ENCODE assay signal across 17 cellular contexts in the genomic region with DNA sequence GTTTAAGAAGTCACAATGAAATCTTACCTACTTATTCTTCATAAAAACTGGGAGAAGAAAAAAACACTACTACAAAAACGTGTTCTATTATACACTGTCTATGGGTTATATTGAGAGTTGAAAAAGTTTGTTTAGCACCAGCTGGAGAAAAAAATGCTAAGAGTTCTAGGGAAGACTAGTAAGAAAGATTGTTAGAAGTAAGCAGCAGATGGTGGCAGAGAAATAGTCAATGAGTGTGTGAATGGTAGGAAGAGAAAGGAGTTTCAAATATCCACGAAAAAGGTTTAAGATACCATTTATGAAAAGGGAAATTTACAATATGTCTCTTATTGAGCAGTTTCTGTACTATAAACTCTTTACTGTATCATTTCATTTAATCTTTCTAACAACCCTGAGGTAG.
A peak's percentile ranks its signal among the peaks of the same experiment; 100 is the strongest.
DNase-seq lines count a peak whose midpoint lies in the region; ATAC-seq and TF ChIP-seq lines count a peak whose summit lies in the region.
"Had no signal": no experiment of that assay in that cellular context is flagged by ENCODE, and none has a peak within 500 bp of the region (broad histone marks: within the 10 kb centered on the region; RNA-seq: fewer than 3 reads in every experiment).

No MANE protein-coding gene starts in this region.

- H3K4me1 ChIP-seq in GM23338 (ENCODE audit: insufficient read depth) = peaks cover 79% of the 10 kb centered on the region
- H3K4me1 ChIP-seq in neutrophil (ENCODE audit: control insufficient read depth in 1 of 2, insufficient read depth in 1 of 2, low read depth in 1 of 2, low read length in 1 of 2) = peaks cover 84 to 93% of the 10 kb centered on the region in 2 experiments
- peaks cover 32% of the 10 kb centered on the region for H3K4me1 ChIP-seq in PC-3 (ENCODE audit: insufficient read depth, low read length)

- H3K36me3 ChIP-seq in GM23338 (ENCODE audit: insufficient read depth) (peaks cover 21% of the 10 kb centered on the region), neutrophil (peaks cover 20% of the 10 kb centered on the region), PC-3 (ENCODE audit: low read depth, low read length) (peaks cover 37% of the 10 kb centered on the region)
- H3K36me3 ChIP-seq: vagina had no signal

- H3K4me2 ChIP-seq in GM23338 (peak overlapping the region; percentile 39), PC-3 (ENCODE audit: low read length) (no peak overlapping the region)

- no TSS peak for BruUV-seq in PC-3 (replicated peaks; lab: Mats Ljungman, UMichigan)

- DNase-seq in CD14-positive monocyte (ENCODE audit: low spot score) (no peak), GM23338 (ENCODE audit: low spot score) (no peak), PC-3 (no peak), NCI-H1436 (lab: John Stamatoyannopoulos, UW) (no peak)
- no peak for DNase-seq in activated naive CD8-positive, alpha-beta T cell treated with anti-CD3 and anti-CD28 coated beads for 36 hours
- no peak for DNase-seq in activated CD8-positive, alpha-beta memory T cell treated with anti-CD3 and anti-CD28 coated beads for 24 hours
- DNase-seq: COR-L47; foreskin melanocyte; GDM1; KBM-7; NCI-H1417 treated with DMSO at 0.1 percent for 48 hours; OCI-M1; stimulated activated naive CD4-positive, alpha-beta T cell had no signal

- CTCF ChIA-PET in PC-3 (lab: Charles Lee) = no interaction called here

- H3K4me3 Mint-ChIP-seq in CD14-positive monocyte (peak overlapping the region in 1 of 2 donors; percentile 14), GM23338 (peak overlapping the region; percentile 29; the same call in 1 of the 3 replicates)
- no peak overlapping the region for H3K4me3 Mint-ChIP-seq in activated naive CD8-positive, alpha-beta T cell treated with anti-CD3 and anti-CD28 coated beads for 36 hours

- intact Hi-C loops in CD14-positive monocyte (cut with micrococcal nuclease) (loop anchor here (5.0 kb wide), 1 partner anchor 35 kb away; no protein-coding TSS in a partner anchor), PC-3 (cut with micrococcal nuclease) (no loop called here)

- H3K27me3 ChIP-seq in GM23338 (ENCODE audit: insufficient read depth) = no peaks in the 10 kb centered on the region
- no peaks in the 10 kb centered on the region for H3K27me3 ChIP-seq in neutrophil
- H3K27me3 ChIP-seq in PC-3 (ENCODE audit: low read length) = no peaks in the 10 kb centered on the region
- H3K27me3 ChIP-seq: vagina had no signal

- no peaks in the 10 kb centered on the region for H3F3A ChIP-seq in GM23338 (replicated peaks; ENCODE audit: low read depth)
- H3F3A ChIP-seq in PC-3 (ENCODE audit: low read length, unreplicated experiment) = no peaks in the 10 kb centered on the region

- ATAC-seq in GM23338 (no peak), PC-3 (no peak)
- ATAC-seq: SK-N-SH treated with all-trans-retinoic acid at 6 μM for 48 hours had no signal

- H2AFZ ChIP-seq in GM23338 = no peak overlapping the region
- H2AFZ ChIP-seq in PC-3 (ENCODE audit: low read length) = no peak overlapping the region

- H3K79me2 ChIP-seq in GM23338 (replicated peaks; ENCODE audit: insufficient read depth) (peaks cover 100% of the 10 kb centered on the region), PC-3 (ENCODE audit: low read length) (peaks cover 100% of the 10 kb centered on the region)

- H3K9ac ChIP-seq in PC-3 (ENCODE audit: low read length) = no peak overlapping the region

- H3K9me3 ChIP-seq in neutrophil (no peaks in the 10 kb centered on the region), PC-3 (ENCODE audit: low read length) (no peaks in the 10 kb centered on the region)
- H3K9me3 ChIP-seq: vagina had no signal

- H3K4me1 Mint-ChIP-seq in CD14-positive monocyte = peaks cover 91% of the 10 kb centered on the region
- H3K4me1 Mint-ChIP-seq in GM23338 = peaks cover 40% of the 10 kb centered on the region
- H3K4me1 Mint-ChIP-seq in activated naive CD8-positive, alpha-beta T cell treated with anti-CD3 and anti-CD28 coated beads for 36 hours = peaks cover 73% of the 10 kb centered on the region

- H3K27ac Mint-ChIP-seq in CD14-positive monocyte (peak overlapping the region in 4 of 7 donors; percentile 21 to 86 (median 74)), GM23338 (no peak overlapping the region)
- peak overlapping the region; percentile 4 for H3K27ac Mint-ChIP-seq in activated naive CD8-positive, alpha-beta T cell treated with anti-CD3 and anti-CD28 coated beads for 36 hours

- H3K4me3 ChIP-seq in GM23338 (peak overlapping the region; percentile 24; the same call in 1 of the 2 replicates), neutrophil (ENCODE audit: low read depth in 1 of 2, low read length in 1 of 2) (no peak overlapping the region), PC-3 (ENCODE audit: low read length) (no peak overlapping the region)
- H3K4me3 ChIP-seq: vagina had no signal

- H3K27me3 Mint-ChIP-seq in CD14-positive monocyte (ENCODE audit: low read depth in 3 of 3) = no peaks in the 10 kb centered on the region
- H3K27me3 Mint-ChIP-seq in GM23338 (ENCODE audit: insufficient read depth, low read depth, poor library complexity) = peaks cover 2% of the 10 kb centered on the region
- no peaks in the 10 kb centered on the region for H3K27me3 Mint-ChIP-seq in activated naive CD8-positive, alpha-beta T cell treated with anti-CD3 and anti-CD28 coated beads for 36 hours

- TF ChIP-seq CTCF in CD14-positive monocyte (IDR thresholded peaks at IDR 0.05) (no peak), GM23338 (conservative IDR thresholded peaks at IDR 0.05; ENCODE audit: low read depth in 2 of 2) (no peak), neutrophil (IDR thresholded peaks at IDR 0.05) (no peak), PC-3 (conservative IDR thresholded peaks at IDR 0.05; ENCODE audit: low read depth, low read length) (no peak)

- H3K9me3 Mint-ChIP-seq in CD14-positive monocyte = no peaks in the 10 kb centered on the region
- no peaks in the 10 kb centered on the region for H3K9me3 Mint-ChIP-seq in GM23338
- no peaks in the 10 kb centered on the region for H3K9me3 Mint-ChIP-seq in activated naive CD8-positive, alpha-beta T cell treated with anti-CD3 and anti-CD28 coated beads for 36 hours

- H3K27ac ChIP-seq in GM23338 (ENCODE audit: low read depth) (no peak overlapping the region), neutrophil (peak overlapping the region; percentile 84), PC-3 (ENCODE audit: low read length) (no peak overlapping the region)
- H3K27ac ChIP-seq: vagina, VCaP had no signal

- POLR2A ChIA-PET in PC-3 (lab: Charles Lee; ENCODE audit: unreplicated experiment) = interaction anchor here (0.8 kb wide), 1 partner anchor 10 kb away, joined by 6 read pairs; no protein-coding TSS in a partner anchor

- H3K36me3 Mint-ChIP-seq in CD14-positive monocyte = peaks cover 54 to 55% of the 10 kb centered on the region in 2 donors
- H3K36me3 Mint-ChIP-seq in GM23338 (ENCODE audit: low read depth) = peaks cover 50% of the 10 kb centered on the region
- H3K36me3 Mint-ChIP-seq in activated naive CD8-positive, alpha-beta T cell treated with anti-CD3 and anti-CD28 coated beads for 36 hours = peaks cover 53% of the 10 kb centered on the region

- H3K9me2 ChIP-seq in GM23338 (ENCODE audit: insufficient read depth) (no peaks in the 10 kb centered on the region), PC-3 (replicated peaks; ENCODE audit: low read length) (no peaks in the 10 kb centered on the region)

- H4K20me1 ChIP-seq in GM23338 (replicated peaks; ENCODE audit: insufficient read depth) = peaks cover 84% of the 10 kb centered on the region
- peaks cover 63% of the 10 kb centered on the region for H4K20me1 ChIP-seq in PC-3 (ENCODE audit: low read length)

TF ChIP-seq in GM23338, 12 proteins besides CTCF, POLR2A, EP300 and RAD21:
- no peak for TF ChIP-seq CREB1 (CRISPR knock-in tag; IDR thresholded peaks at IDR 0.05; ENCODE audit: low read depth)
- no peak for TF ChIP-seq NANOG (IDR thresholded peaks at IDR 0.05; ENCODE audit: borderline replicate concordance)
TF ChIP-seq in GM23338: peak in this region for 0.
